In the genomic region with DNA sequence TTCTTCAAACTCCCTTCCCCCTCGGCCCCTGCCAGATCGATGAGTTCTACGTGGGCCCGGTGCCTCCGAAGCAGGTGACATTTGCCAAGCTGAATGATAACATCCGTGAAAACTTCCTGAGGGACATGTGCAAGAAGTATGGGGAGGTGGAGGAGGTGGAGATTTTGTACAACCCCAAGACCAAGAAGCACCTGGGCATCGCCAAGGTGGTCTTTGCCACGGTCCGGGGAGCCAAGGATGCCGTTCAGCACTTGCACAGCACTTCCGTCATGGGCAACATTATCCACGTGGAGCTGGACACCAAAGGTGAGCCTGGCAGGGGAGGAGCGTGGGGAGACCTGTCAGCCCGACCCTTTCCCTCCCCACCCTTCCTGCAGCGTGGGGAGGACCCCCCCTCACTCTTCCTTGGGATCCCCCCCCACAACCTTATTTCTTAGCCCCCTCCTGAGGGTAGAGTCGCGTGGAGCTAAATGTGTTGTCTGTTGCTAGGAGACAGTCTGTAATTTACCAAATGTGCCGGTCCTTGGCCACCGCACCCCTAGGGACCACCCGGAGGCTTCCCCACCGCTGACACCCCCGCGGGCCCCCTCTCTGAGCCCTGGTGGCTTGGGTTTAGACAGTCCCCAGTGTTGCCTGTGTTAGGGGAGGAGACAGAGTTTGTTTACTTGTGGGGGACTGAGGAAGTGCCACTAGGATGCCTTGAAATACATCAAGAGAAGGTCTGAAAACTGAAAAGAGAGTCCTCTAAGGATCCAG, we compare ENCODE assay signal across 8 cellular contexts. TPM values are rescaled to one million over a fixed set of nuclear protein-coding genes. Genes with fewer than 3 reads are reported as not detected.
A peak's percentile ranks its signal among the peaks of the same experiment; 100 is the strongest.
DNase-seq lines count a peak whose midpoint lies in the region; ATAC-seq and TF ChIP-seq lines count a peak whose summit lies in the region.

No MANE protein-coding gene starts in this region.

- intact Hi-C loops in body of pancreas (cut with DNase I) (no loop called here), vagina (cut with DNase I) (no loop called here)

- H3K23ac ChIP-seq in mesendoderm (ENCODE audit: low read length) = no peak overlapping the region

- H3K27me3 ChIP-seq in BJ (ENCODE audit: control insufficient read depth, insufficient read depth, low read length) = no peaks in the 10 kb centered on the region
- H3K27me3 ChIP-seq in HUES64 (ENCODE audit: insufficient read depth, low read length) = no peaks in the 10 kb centered on the region
- no peaks in the 10 kb centered on the region for H3K27me3 ChIP-seq in body of pancreas
- no peaks in the 10 kb centered on the region for H3K27me3 ChIP-seq in mesendoderm (ENCODE audit: insufficient read depth, low read length, poor library complexity)
- H3K27me3 ChIP-seq in vagina = no peaks in the 10 kb centered on the region

- no peak overlapping the region for H3K4ac ChIP-seq in mesendoderm (ENCODE audit: low read depth, low read length)

- H3K9me3 ChIP-seq in HUES64 (ENCODE audit: insufficient read depth, low read depth, low read length) = no peaks in the 10 kb centered on the region
- no peaks in the 10 kb centered on the region for H3K9me3 ChIP-seq in body of pancreas
- H3K9me3 ChIP-seq in vagina = no peaks in the 10 kb centered on the region

- no peak for ATAC-seq in body of pancreas

- TF ChIP-seq CTCF in BJ (IDR thresholded peaks at IDR 0.05; ENCODE audit: insufficient read depth, low read depth, low read length) = no peak
- no peak for TF ChIP-seq CTCF in body of pancreas (IDR thresholded peaks at IDR 0.05)
- TF ChIP-seq CTCF in vagina (IDR thresholded peaks at IDR 0.05) = no peak

- H2AK5ac ChIP-seq in mesendoderm (ENCODE audit: low read length) = no peak overlapping the region

- no peak for TF ChIP-seq POLR2A in body of pancreas (IDR thresholded peaks at IDR 0.05)
- no peak for TF ChIP-seq POLR2A in vagina (IDR thresholded peaks at IDR 0.05)

- CTCF ChIA-PET in BJ (lab: Yijun Ruan, JAX) = interaction anchor here (0.6 to 13.6 kb wide), 5 partner anchors 9 to 325 kb away, joined by 3 to 467 read pairs (median 4); partner anchors contain the start of genes RHOF and SETD1B

- H3K79me1 ChIP-seq in mesendoderm (ENCODE audit: low read length) = peaks cover 17% of the 10 kb centered on the region

- H3K9ac ChIP-seq in HUES64 (ENCODE audit: low read depth, low read length) (no peak overlapping the region), mesendoderm (ENCODE audit: low read length) (peak overlapping the region; percentile 66)

- peaks cover 21% of the 10 kb centered on the region for H3K4me1 ChIP-seq in HUES64 (ENCODE audit: insufficient read depth, low read length)
- peaks cover 45% of the 10 kb centered on the region for H3K4me1 ChIP-seq in body of pancreas
- peaks cover 4% of the 10 kb centered on the region for H3K4me1 ChIP-seq in mesendoderm (ENCODE audit: control insufficient read depth, low read depth, low read length)
- H3K4me1 ChIP-seq in vagina = peaks cover 59% of the 10 kb centered on the region

- no peak for DNase-seq in BJ (ENCODE audit: low read depth)
- DNase-seq in body of pancreas = no peak
- no peak for DNase-seq in mesendoderm
- DNase-seq in vagina (ENCODE audit: extremely low spot score in 2 of 2) = no peak
- no peak for DNase-seq in NCI-H2107 (lab: John Stamatoyannopoulos, UW)
- no peak for DNase-seq in iPS-NIHi11 (ENCODE audit: low spot score)
- DNase-seq in NOMO-1 treated with DMSO at 0.1 percent for 48 hours (lab: John Stamatoyannopoulos, UW; ENCODE audit: unreplicated experiment) = no peak

- no peak overlapping the region for H4K5ac ChIP-seq in mesendoderm (ENCODE audit: low read length)

- H3K56ac ChIP-seq in mesendoderm (ENCODE audit: low read length) = peak overlapping the region; percentile 59

- peak overlapping the region; percentile 79 for H3K4me3 ChIP-seq in BJ (ENCODE audit: low read depth, low read length)
- H3K4me3 ChIP-seq in HUES64 (ENCODE audit: low read length) = peak overlapping the region; percentile 78
- H3K4me3 ChIP-seq in body of pancreas = peak overlapping the region in 1 of 2 donors; percentile 7
- H3K4me3 ChIP-seq in mesendoderm (ENCODE audit: low read length) = peak overlapping the region; percentile 1
- H3K4me3 ChIP-seq in vagina = peak overlapping the region; percentile 58 to 87

- 21% methylated on average over 21 of the region's 23 CpGs for WGBS in HUES64
- WGBS in body of pancreas, 2 donors = 2 to 3% methylated on average over 19 to 23 of the region's 23 CpGs
- WGBS in mesendoderm (ENCODE audit: extremely low coverage, insufficient coverage, low lambda C conversion rate) = no CpG with 5 or more reads among the region's 23 CpGs

- H3K18ac ChIP-seq in mesendoderm (ENCODE audit: low read length) = no peak overlapping the region

- H3K36me3 ChIP-seq in BJ (ENCODE audit: control insufficient read depth, insufficient read depth, low read length) = peaks cover 27% of the 10 kb centered on the region
- H3K36me3 ChIP-seq in HUES64 (ENCODE audit: insufficient read depth, low read length) = peaks cover 33% of the 10 kb centered on the region
- H3K36me3 ChIP-seq in body of pancreas (replicated peaks in 1 of 2; ENCODE audit: insufficient read depth in 1 of 2, low read depth in 2 of 2) = peaks cover 0 to 1% of the 10 kb centered on the region in 2 donors
- H3K36me3 ChIP-seq in mesendoderm (ENCODE audit: control insufficient read depth, insufficient read depth, low read length) = peaks cover 2% of the 10 kb centered on the region
- peaks cover 0 to 28% of the 10 kb centered on the region in 2 donors for H3K36me3 ChIP-seq in vagina

- POLR2A ChIA-PET in BJ (lab: Charles Lee) = interaction anchor here (0.6 kb wide), 1 partner anchor 120 kb away, joined by 10 read pairs; no protein-coding TSS in a partner anchor

- H2BK5ac ChIP-seq in mesendoderm (ENCODE audit: low read length) = no peak overlapping the region

- H2BK120ac ChIP-seq in mesendoderm (ENCODE audit: low read depth, low read length) = no peak overlapping the region

- peaks cover 64% of the 10 kb centered on the region for H3K79me2 ChIP-seq in mesendoderm (ENCODE audit: control insufficient read depth, insufficient read depth, low read length)

- no peak overlapping the region for H3K27ac ChIP-seq in HUES64 (ENCODE audit: low read depth, low read length)
- H3K27ac ChIP-seq in body of pancreas = peak overlapping the region; percentile 13 to 100 (median 88)
- no peak overlapping the region for H3K27ac ChIP-seq in mesendoderm (ENCODE audit: low read depth, low read length)
- H3K27ac ChIP-seq in vagina = peak overlapping the region; percentile 100

- peak overlapping the region; percentile 25 for H3K4me2 ChIP-seq in mesendoderm (ENCODE audit: low read length)

- no peak overlapping the region for H2BK15ac ChIP-seq in mesendoderm (replicated peaks; ENCODE audit: low read depth)

- no peak overlapping the region for H4K8ac ChIP-seq in mesendoderm (ENCODE audit: low read depth, low read length)

RNA-seq across cellular contexts. Expression of gene SETD1B, which starts 2.2 kb away (rescaled TPM):
- polyA plus RNA-seq in BJ (2011; rRNA removed) = 0.85 and 0.89 TPM in 2 replicates
- polyA minus RNA-seq in BJ (2011; rRNA and poly(A)+ RNA removed) = 2.0 and 4.1 TPM in 2 replicates
- polyA plus RNA-seq in HUES64 (2013, experiment 1 of 2) = 8.4 TPM
- polyA plus RNA-seq in HUES64 (2013, experiment 2 of 2) = 8.3 TPM
- total RNA-seq in body of pancreas (10 to 100 TPM in 1 of 2 donors, 1 to 10 TPM in 1; 9.1 to 15.8 TPM), vagina (10.6 TPM)
- 11.4 TPM for polyA plus RNA-seq in mesendoderm (2013, experiment 1 of 2)
- 11.6 TPM for polyA plus RNA-seq in mesendoderm (2013, experiment 2 of 2)

RNA-seq across cellular contexts. Expression of gene RHOF, which starts 12.5 kb away (rescaled TPM):
- polyA plus RNA-seq in BJ (2011; rRNA removed) = 2.7 and 3.0 TPM in 2 replicates
- polyA minus RNA-seq in BJ (2011; rRNA and poly(A)+ RNA removed) = 7.6 and 8.2 TPM in 2 replicates
- polyA plus RNA-seq in HUES64 (2013, experiment 1 of 2) = 15.1 TPM
- polyA plus RNA-seq in HUES64 (2013, experiment 2 of 2) = 15.5 TPM
- total RNA-seq in body of pancreas (10 to 100 TPM in 1 of 2 donors, 1 to 10 TPM in 1; 9.9 to 10.2 TPM), vagina (16.5 TPM)
- polyA plus RNA-seq in mesendoderm (2013, experiment 1 of 2) = 15.5 TPM
- polyA plus RNA-seq in mesendoderm (2013, experiment 2 of 2) = 15.0 TPM

RNA-seq across cellular contexts. Expression of gene HPD, which starts 52.7 kb away (rescaled TPM):
- polyA plus RNA-seq in BJ (2011; rRNA removed) = 0.05 TPM in 1 of 2 replicates, not detected in the other
- not detected in 2 replicates for polyA minus RNA-seq in BJ (2011; rRNA and poly(A)+ RNA removed)
- 0.15 TPM for polyA plus RNA-seq in HUES64 (2013, experiment 1 of 2)
- polyA plus RNA-seq in HUES64 (2013, experiment 2 of 2) = 0.32 TPM
- total RNA-seq in body of pancreas (1 to 10 TPM; 3.0 to 5.7 TPM), vagina (not detected)
- 0.46 TPM for polyA plus RNA-seq in mesendoderm (2013, experiment 1 of 2)
- polyA plus RNA-seq in mesendoderm (2013, experiment 2 of 2) = 0.42 TPM

Comparison
In these comparisons a context has a peak if more than half of its experiments do, and no peak if none do; other contexts are left out.
1. H3K27ac ChIP-seq: peak in body of pancreas (4 of 4) and vagina (single experiment); none in HUES64 (single experiment) and mesendoderm (single experiment).